ENCODE assay signal across 8 cellular contexts in genomic region chr12:108560321-108560721, GRCh38. TPM values are rescaled to one million over a fixed set of nuclear protein-coding genes. Genes with fewer than 3 reads are reported as not detected.
A peak's percentile ranks its signal among the peaks of the same experiment; 100 is the strongest.
DNase-seq lines count a peak whose midpoint lies in the region; ATAC-seq and TF ChIP-seq lines count a peak whose summit lies in the region.

No MANE protein-coding gene starts in this region.

- WGBS in ectodermal cell, 2 experiments: 2 to 5% methylated on average over 11 to 12 of the region's 12 CpGs

- no peaks in the 10 kb centered on the region for H3K9me3 Mint-ChIP-seq in nephron progenitor cell

- peak overlapping the region; percentile 100 for H3K9ac ChIP-seq in NT2/D1 (ENCODE audit: insufficient read length, low read depth)

- H3K27me3 Mint-ChIP-seq in nephron progenitor cell (ENCODE audit: low read depth, poor library complexity): no peaks in the 10 kb centered on the region

- H3K36me3 ChIP-seq in NT2/D1 (ENCODE audit: insufficient read depth, insufficient read length, low read length): peaks cover 58% of the 10 kb centered on the region
- H3K36me3 ChIP-seq in ectodermal cell (ENCODE audit: control insufficient read depth, insufficient read depth, low read length): peaks cover 11% of the 10 kb centered on the region

- no peak for ATAC-seq in HG03039 (IDR thresholded peaks at IDR 0.05; ENCODE audit: unreplicated experiment)

- H3K4me1 Mint-ChIP-seq in nephron progenitor cell: peaks cover 38% of the 10 kb centered on the region

- H3K9me3 ChIP-seq in NT2/D1 (ENCODE audit: insufficient read depth, low read length): no peaks in the 10 kb centered on the region
- no peaks in the 10 kb centered on the region for H3K9me3 ChIP-seq in ectodermal cell (ENCODE audit: control insufficient read depth, low read length)

- peak overlapping the region; percentile 97 for H3K4me3 ChIP-seq in NT2/D1 (ENCODE audit: insufficient read length, low read depth)
- peak overlapping the region; percentile 89 for H3K4me3 ChIP-seq in ectodermal cell (ENCODE audit: insufficient read depth, low read depth, low read length)

- H3K4me1 ChIP-seq in NT2/D1 (ENCODE audit: insufficient read depth, insufficient read length): peaks cover 5% of the 10 kb centered on the region
- H3K4me1 ChIP-seq in ectodermal cell (ENCODE audit: control insufficient read depth, insufficient read depth, low read length): peaks cover 16% of the 10 kb centered on the region

- H3K4me3 Mint-ChIP-seq in nephron progenitor cell: peak overlapping the region; percentile 100

- TF ChIP-seq CTCF in nephron progenitor cell (IDR thresholded peaks at IDR 0.05): no peak

- H3K36me3 Mint-ChIP-seq in nephron progenitor cell (ENCODE audit: low read depth): peaks cover 10% of the 10 kb centered on the region

- no peaks in the 10 kb centered on the region for H3K27me3 ChIP-seq in NT2/D1 (ENCODE audit: insufficient read depth, insufficient read length)
- no peaks in the 10 kb centered on the region for H3K27me3 ChIP-seq in ectodermal cell (ENCODE audit: control insufficient read depth, insufficient read depth, low read length, poor library complexity, severe bottlenecking)

- in situ Hi-C loops in KBM-7 (cut with MboI; ENCODE audit: low pct_unique_long_range_greater_than_20kb, low sequenced_read_pairs): no loop called here

- DNase-seq in CMK (ENCODE audit: low read depth): peak; percentile 40
- no peak for DNase-seq in NT2/D1 (ENCODE audit: low read depth, low spot score)
- no peak for DNase-seq in nephron progenitor cell
- DNase-seq in KBM-7: no peak
- DNase-seq in superior temporal gyrus (ENCODE audit: extremely low spot score): no peak
- DNase-seq in DMS79 (lab: John Stamatoyannopoulos, UW): no peak

- no peak overlapping the region for H3K27ac ChIP-seq in ectodermal cell (ENCODE audit: insufficient read depth, low read depth, low read length, poor library complexity, severe bottlenecking)

- H3K27ac Mint-ChIP-seq in nephron progenitor cell: peak overlapping the region; percentile 100

RNA-seq across cellular contexts. Expression of gene SART3, which starts 0.7 kb away (rescaled TPM):
- polyA plus RNA-seq in ectodermal cell (2013, experiment 1 of 4): 89.6 TPM
- polyA plus RNA-seq in ectodermal cell (2013, experiment 2 of 4): 89.6 TPM
- 61.9 TPM for polyA plus RNA-seq in ectodermal cell (2013, experiment 3 of 4)
- 68.3 TPM for polyA plus RNA-seq in ectodermal cell (2013, experiment 4 of 4)

RNA-seq across cellular contexts. Expression of gene ISCU, which starts 2.1 kb away (rescaled TPM):
- polyA plus RNA-seq in ectodermal cell (2013, experiment 1 of 4): 81.2 TPM
- polyA plus RNA-seq in ectodermal cell (2013, experiment 2 of 4): 77.7 TPM
- 91.3 TPM for polyA plus RNA-seq in ectodermal cell (2013, experiment 3 of 4)
- 95.9 TPM for polyA plus RNA-seq in ectodermal cell (2013, experiment 4 of 4)

RNA-seq across cellular contexts. Expression of gene TMEM119, which starts 37.6 kb away (rescaled TPM):
- 2.1 TPM for polyA plus RNA-seq in ectodermal cell (2013, experiment 1 of 4)
- polyA plus RNA-seq in ectodermal cell (2013, experiment 2 of 4): 2.5 TPM
- 2.2 TPM for polyA plus RNA-seq in ectodermal cell (2013, experiment 3 of 4)
- polyA plus RNA-seq in ectodermal cell (2013, experiment 4 of 4): 2.6 TPM

RNA-seq across cellular contexts. Expression of gene FICD, which starts 45.2 kb away (rescaled TPM):
- 7.4 TPM for polyA plus RNA-seq in ectodermal cell (2013, experiment 1 of 4)
- 10.9 TPM for polyA plus RNA-seq in ectodermal cell (2013, experiment 2 of 4)
- polyA plus RNA-seq in ectodermal cell (2013, experiment 3 of 4): 7.4 TPM
- 9.4 TPM for polyA plus RNA-seq in ectodermal cell (2013, experiment 4 of 4)
